ENCODE assay signal across 27 cellular contexts in the genomic region with DNA sequence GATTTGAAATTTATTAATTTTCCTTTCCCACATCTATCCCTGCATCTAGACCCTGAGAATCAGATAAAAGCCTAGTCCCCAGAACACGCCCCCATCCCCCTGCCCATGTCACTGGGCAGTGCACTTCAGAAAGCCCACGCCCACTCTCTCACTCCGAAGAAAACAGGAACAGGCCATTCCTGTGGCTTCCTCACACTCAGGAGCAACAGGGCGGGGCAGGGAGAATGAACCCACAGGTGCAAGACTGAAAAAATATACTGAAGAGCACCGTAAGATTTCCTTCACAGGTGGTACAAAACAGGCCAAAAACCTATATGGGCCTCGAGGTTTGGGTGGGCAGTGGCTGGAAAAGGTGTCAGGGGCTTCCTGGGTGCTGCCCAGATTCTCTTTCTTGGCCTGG. TPM values are rescaled to one million over a fixed set of nuclear protein-coding genes. Genes with fewer than 3 reads are reported as not detected.
DNase-seq lines count a peak whose midpoint lies in the region; ATAC-seq and TF ChIP-seq lines count a peak whose summit lies in the region.
"Had no signal": no experiment of that assay in that cellular context is flagged by ENCODE, and none has a peak within 500 bp of the region (broad histone marks: within the 10 kb centered on the region; RNA-seq: fewer than 3 reads in every experiment).

No MANE protein-coding gene starts in this region.

- 72% methylated on average over 6 of the region's 6 CpGs for WGBS in right cardiac atrium

- no peak for ATAC-seq in right cardiac atrium
- ATAC-seq: activated naive CD8-positive, alpha-beta T cell treated with anti-CD3 and anti-CD28 coated beads, Interleukin-2, amount 50 U/mL, for 24 hours; left lobe of liver had no signal

- DNase-seq in NOMO-1 (lab: John Stamatoyannopoulos, UW; ENCODE audit: unreplicated experiment in 2 of 2): peak; percentile 11 to 19
- no peak for DNase-seq in NOMO-1 treated with dmso at 0.1 percent for 144 hours (lab: John Stamatoyannopoulos, UW; ENCODE audit: unreplicated experiment)
- peak; percentile 24 for DNase-seq in LoVo (ENCODE audit: low spot score)
- peak; percentile 46 for DNase-seq in UCSD-AML1 (lab: John Stamatoyannopoulos, UW; ENCODE audit: unreplicated experiment)
- no peak for DNase-seq in type B pancreatic cell (ENCODE audit: extremely low spot score, unreplicated experiment)
- DNase-seq in anterior cingulate cortex (lab: John Stamatoyannopoulos, UW): no peak
- DNase-seq in kidney tubule cell (ENCODE audit: low spot score): no peak
- no peak for DNase-seq in right cardiac atrium
- DNase-seq: activated CD4-positive, alpha-beta T cell treated with anti-CD3 and anti-CD28 coated beads, Interleukin-2, amount 10 ng/mL, durations not matched to agents 24 days and 14 days; activated naive CD8-positive, alpha-beta T cell treated with anti-CD3 and anti-CD28 coated beads, Interleukin-2, amount 50 U/mL, for 24 hours; activated T-cell treated with anti-CD3 and anti-CD28 coated beads, Interleukin-2, amount 50 U/mL, for 48 hours; cerebellar nuclear complex; dorsolateral prefrontal cortex; H9; mesendoderm; NCI-H1694; NCI-H69; sigmoid colon; SK-N-SH; stimulated activated CD4-positive, alpha-beta T cell treated with anti-CD3 and anti-CD28 coated beads, Interleukin-15, amount 100 ng/mL, for 24 hours; stimulated activated naive CD4-positive, alpha-beta T cell treated with Interleukin-2 at 50 U/mL for 16 hours; testis had no signal

- H3K4me1 Mint-ChIP-seq in type B pancreatic cell (ENCODE audit: unreplicated experiment): peaks cover 4% of the 10 kb centered on the region

- peak overlapping the region; percentile 36 for H3K27ac Mint-ChIP-seq in type B pancreatic cell
- H3K27ac Mint-ChIP-seq: activated CD4-positive, alpha-beta T cell treated with anti-CD3 and anti-CD28 coated beads, Interleukin-2, amount 10 ng/mL, durations not matched to agents 24 days and 14 days; activated naive CD8-positive, alpha-beta T cell treated with anti-CD3 and anti-CD28 coated beads, Interleukin-2, amount 50 U/mL, for 24 hours; H9 had no signal

- H3K27ac ChIP-seq in right cardiac atrium (ENCODE audit: low read length): no peak overlapping the region
- H3K27ac ChIP-seq: dorsolateral prefrontal cortex, sigmoid colon, testis, vagina had no signal

- no peak overlapping the region for H3K4me3 ChIP-seq in right cardiac atrium (ENCODE audit: low read length)
- H3K4me3 ChIP-seq: dorsolateral prefrontal cortex, sigmoid colon, testis, vagina had no signal

- no peaks in the 10 kb centered on the region for H3K9me3 Mint-ChIP-seq in type B pancreatic cell
- H3K9me3 Mint-ChIP-seq: activated naive CD8-positive, alpha-beta T cell treated with anti-CD3 and anti-CD28 coated beads, Interleukin-2, amount 50 U/mL, for 24 hours had no signal

- no peaks in the 10 kb centered on the region for H3K4me1 ChIP-seq in right cardiac atrium (ENCODE audit: control insufficient read depth, insufficient read depth, low read length)
- H3K4me1 ChIP-seq: testis had no signal

- no peaks in the 10 kb centered on the region for H3K27me3 ChIP-seq in right cardiac atrium (ENCODE audit: control insufficient read depth, insufficient read depth)
- H3K27me3 ChIP-seq: testis, vagina had no signal

- TF ChIP-seq CTCF in type B pancreatic cell (conservative IDR thresholded peaks at IDR 0.05): no peak

- H3K27me3 Mint-ChIP-seq in type B pancreatic cell: peaks cover 56% of the 10 kb centered on the region

- peaks cover 5% of the 10 kb centered on the region for H3K36me3 Mint-ChIP-seq in type B pancreatic cell

- intact Hi-C loops in right cardiac atrium (cut with DNase I): no loop called here

- H3K9me3 ChIP-seq in right cardiac atrium (ENCODE audit: control insufficient read depth, low read length): no peaks in the 10 kb centered on the region
- H3K9me3 ChIP-seq: sigmoid colon, SK-N-SH, testis, vagina had no signal

- H3K4me3 Mint-ChIP-seq in type B pancreatic cell: peak overlapping the region; percentile 54
- H3K4me3 Mint-ChIP-seq: activated CD4-positive, alpha-beta T cell treated with anti-CD3 and anti-CD28 coated beads, Interleukin-2, amount 10 ng/mL, durations not matched to agents 24 days and 14 days; activated naive CD8-positive, alpha-beta T cell treated with anti-CD3 and anti-CD28 coated beads, Interleukin-2, amount 50 U/mL, for 24 hours; H9 had no signal

RNA-seq across cellular contexts. Expression of a gene that starts 3.4 kb away (rescaled TPM):
- total RNA-seq in type B pancreatic cell (ENCODE audit: low replicate concordance) (1.2 TPM in 1 of 2 replicates, not detected in the other), right cardiac atrium (under 1 TPM in 1 of 4 donors, not detected in 3; 0.50 TPM)
- polyA plus RNA-seq in right cardiac atrium: not detected
- total RNA-seq: A673; activated CD4-positive, alpha-beta T cell treated with anti-CD3 and anti-CD28 coated beads, Interleukin-2, amount 10 ng/mL, durations not matched to agents 24 days and 14 days; H9; myocyte; progenitor cell of endocrine pancreas; sigmoid colon; vagina had no signal
- polyA plus RNA-seq: SK-N-SH had no signal

RNA-seq across cellular contexts. Expression of a gene that starts 9.7 kb away (rescaled TPM):
- not detected in 2 replicates for total RNA-seq in type B pancreatic cell (ENCODE audit: low replicate concordance)
- not detected for total RNA-seq in right cardiac atrium
- polyA plus RNA-seq in right cardiac atrium: not detected
- total RNA-seq: A673; activated CD4-positive, alpha-beta T cell treated with anti-CD3 and anti-CD28 coated beads, Interleukin-2, amount 10 ng/mL, durations not matched to agents 24 days and 14 days; H9; left lobe of liver; myocyte; progenitor cell of endocrine pancreas; sigmoid colon; vagina had no signal
- polyA plus RNA-seq: sigmoid colon, SK-N-SH had no signal

RNA-seq across cellular contexts. Expression of a gene that starts 29.0 kb away (rescaled TPM):
- total RNA-seq in type B pancreatic cell (ENCODE audit: low replicate concordance): 59.0 and 67.3 TPM in 2 replicates
- 10 to 100 TPM; 31.5 to 48.2 (median 43.3) TPM for total RNA-seq in right cardiac atrium
- 69.9 TPM for polyA plus RNA-seq in right cardiac atrium

RNA-seq across cellular contexts. Expression of a gene that starts 31.4 kb away (rescaled TPM):
- 0.99 and 2.3 TPM in 2 replicates for total RNA-seq in type B pancreatic cell (ENCODE audit: low replicate concordance)
- 1 to 10 TPM in 1 of 4 donors, under 1 TPM in 1, not detected in 2; 0.79 to 1.5 TPM for total RNA-seq in right cardiac atrium
- polyA plus RNA-seq in right cardiac atrium: 0.75 TPM
- total RNA-seq: myocyte, testis, vagina had no signal

Comparison
In these comparisons a context has a peak if more than half of its experiments do, and no peak if none do; other contexts are left out.
1. DNase-seq: peak in NOMO-1 (2 of 2), LoVo (single experiment) and UCSD-AML1 (single experiment); none in NOMO-1 treated with dmso at 0.1 percent for 144 hours (single experiment), type B pancreatic cell (single experiment), anterior cingulate cortex (0 of 58), kidney tubule cell (single experiment) and right cardiac atrium (0 of 3).